ENCODE assay signal across 1 cellular context in the genomic region with DNA sequence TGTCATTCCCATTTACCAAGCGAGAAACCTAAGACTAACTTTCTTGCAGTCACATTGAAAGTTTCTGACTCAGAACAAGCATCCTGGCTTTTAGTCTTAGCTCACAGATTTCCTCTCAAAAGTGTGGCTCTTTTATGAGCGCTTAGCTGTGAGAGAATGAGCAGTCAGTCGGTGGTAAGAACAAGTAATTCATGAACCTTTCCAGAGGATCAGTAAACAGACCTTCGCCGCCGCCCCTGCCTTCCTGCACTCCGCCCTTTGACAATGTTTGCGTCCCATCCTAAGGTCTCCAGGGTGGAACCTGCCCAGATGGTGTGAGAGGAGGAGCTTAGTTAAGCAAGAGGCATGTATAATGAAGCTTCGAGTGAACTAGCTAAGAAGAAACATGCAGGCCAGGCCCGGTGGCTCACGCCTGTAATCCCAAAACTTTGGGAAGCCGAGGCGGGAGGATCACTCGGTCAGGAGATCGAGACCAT.
TF ChIP-seq lines count a peak whose summit lies in the region.

No MANE protein-coding gene starts in this region.

TF ChIP-seq in HepG2, 621 proteins besides CTCF, POLR2A, EP300 and RAD21 (continued from another document and continues in another):
- TF ChIP-seq, protein P1, sequence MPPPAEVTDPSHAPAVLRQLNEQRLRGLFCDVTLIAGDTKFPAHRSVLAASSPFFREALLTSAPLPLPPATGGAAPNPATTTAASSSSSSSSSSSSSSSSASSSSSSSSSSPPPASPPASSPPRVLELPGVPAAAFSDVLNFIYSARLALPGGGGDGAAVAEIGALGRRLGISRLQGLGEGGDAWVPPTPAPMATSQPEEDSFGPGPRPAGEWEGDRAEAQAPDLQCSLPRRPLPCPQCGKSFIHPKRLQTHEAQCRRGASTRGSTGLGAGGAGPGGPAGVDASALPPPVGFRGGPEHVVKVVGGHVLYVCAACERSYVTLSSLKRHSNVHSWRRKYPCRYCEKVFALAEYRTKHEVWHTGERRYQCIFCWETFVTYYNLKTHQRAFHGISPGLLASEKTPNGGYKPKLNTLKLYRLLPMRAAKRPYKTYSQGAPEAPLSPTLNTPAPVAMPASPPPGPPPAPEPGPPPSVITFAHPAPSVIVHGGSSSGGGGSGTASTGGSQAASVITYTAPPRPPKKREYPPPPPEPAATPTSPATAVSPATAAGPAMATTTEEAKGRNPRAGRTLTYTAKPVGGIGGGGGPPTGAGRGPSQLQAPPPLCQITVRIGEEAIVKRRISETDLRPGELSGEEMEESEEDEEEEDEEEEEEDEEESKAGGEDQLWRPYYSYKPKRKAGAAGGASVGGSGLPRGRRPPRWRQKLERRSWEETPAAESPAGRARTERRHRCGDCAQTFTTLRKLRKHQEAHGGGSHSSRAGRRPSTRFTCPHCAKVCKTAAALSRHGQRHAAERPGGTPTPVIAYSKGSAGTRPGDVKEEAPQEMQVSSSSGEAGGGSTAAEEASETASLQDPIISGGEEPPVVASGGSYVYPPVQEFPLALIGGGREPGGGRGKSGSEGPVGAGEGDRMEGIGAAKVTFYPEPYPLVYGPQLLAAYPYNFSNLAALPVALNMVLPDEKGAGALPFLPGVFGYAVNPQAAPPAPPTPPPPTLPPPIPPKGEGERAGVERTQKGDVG (CRISPR knock-in tag; IDR thresholded peaks at IDR 0.05; ENCODE audit: borderline replicate concordance), result 0 out of 2 replicates have a peak, but pooled peaks have one; percentile 38
- TF ChIP-seq PAF1 (CRISPR knock-in tag; IDR thresholded peaks at IDR 0.05), result no peak
- TF ChIP-seq FOXO1 (CRISPR knock-in tag; IDR thresholded peaks at IDR 0.05), result peak; percentile 82
- 0 out of 2 replicates have a peak, but pooled peaks have one; percentile 30 for TF ChIP-seq BRD4 (CRISPR knock-in tag; IDR thresholded peaks at IDR 0.05)
- TF ChIP-seq JUND (CRISPR knock-in tag; IDR thresholded peaks at IDR 0.05), result no peak
- peak; percentile 39; the same call in 1 of the 2 replicates for TF ChIP-seq WIZ (CRISPR knock-in tag; IDR thresholded peaks at IDR 0.05)
- TF ChIP-seq ZFAT (CRISPR knock-in tag; conservative IDR thresholded peaks at IDR 0.05), result no peak
- no peak for TF ChIP-seq ASH2L (IDR thresholded peaks at IDR 0.05; ENCODE audit: insufficient read length, low read depth, low read length)
- 0 out of 2 replicates have a peak, but pooled peaks have one; percentile 49 for TF ChIP-seq ARNT2 (CRISPR knock-in tag; IDR thresholded peaks at IDR 0.05; ENCODE audit: low read depth)
- no peak for TF ChIP-seq ZKSCAN5 (CRISPR knock-in tag; IDR thresholded peaks at IDR 0.05)
- no peak for TF ChIP-seq ZFYVE20 (CRISPR knock-in tag; IDR thresholded peaks at IDR 0.05; ENCODE audit: borderline replicate concordance, low read depth)
- no peak for TF ChIP-seq NFKBIZ (CRISPR knock-in tag; IDR thresholded peaks at IDR 0.05)
- no peak for TF ChIP-seq HNF1A (IDR thresholded peaks at IDR 0.05; ENCODE audit: low read depth)
- TF ChIP-seq HNF1A (CRISPR knock-in tag; IDR thresholded peaks at IDR 0.05; ENCODE audit: borderline replicate concordance), result 0 out of 2 replicates have a peak, but pooled peaks have one; percentile 52
- no peak for TF ChIP-seq SALL2 (CRISPR knock-in tag; IDR thresholded peaks at IDR 0.05)
- 0 out of 2 replicates have a peak, but pooled peaks have one; percentile 40 for TF ChIP-seq ZNF451 (CRISPR knock-in tag; IDR thresholded peaks at IDR 0.05)
- no peak for TF ChIP-seq NFIB (CRISPR knock-in tag; IDR thresholded peaks at IDR 0.05; ENCODE audit: borderline replicate concordance)
- no peak for TF ChIP-seq PBX2 (CRISPR knock-in tag; IDR thresholded peaks at IDR 0.05)
- peak; percentile 79; the same call in 1 of the 2 replicates for TF ChIP-seq ZNF124 (CRISPR knock-in tag; IDR thresholded peaks at IDR 0.05)
- TF ChIP-seq ADNP (CRISPR knock-in tag; IDR thresholded peaks at IDR 0.05), result no peak
- no peak for TF ChIP-seq ZNF317 (CRISPR knock-in tag; IDR thresholded peaks at IDR 0.05)
- TF ChIP-seq, protein P2, sequence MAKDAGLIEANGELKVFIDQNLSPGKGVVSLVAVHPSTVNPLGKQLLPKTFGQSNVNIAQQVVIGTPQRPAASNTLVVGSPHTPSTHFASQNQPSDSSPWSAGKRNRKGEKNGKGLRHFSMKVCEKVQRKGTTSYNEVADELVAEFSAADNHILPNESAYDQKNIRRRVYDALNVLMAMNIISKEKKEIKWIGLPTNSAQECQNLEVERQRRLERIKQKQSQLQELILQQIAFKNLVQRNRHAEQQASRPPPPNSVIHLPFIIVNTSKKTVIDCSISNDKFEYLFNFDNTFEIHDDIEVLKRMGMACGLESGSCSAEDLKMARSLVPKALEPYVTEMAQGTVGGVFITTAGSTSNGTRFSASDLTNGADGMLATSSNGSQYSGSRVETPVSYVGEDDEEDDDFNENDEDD (CRISPR knock-in tag; IDR thresholded peaks at IDR 0.05; ENCODE audit: borderline replicate concordance), result peak; percentile 46; the same call in 1 of the 2 replicates
- no peak for TF ChIP-seq IRX3 (CRISPR knock-in tag; IDR thresholded peaks at IDR 0.05; ENCODE audit: borderline replicate concordance, low read depth)
- TF ChIP-seq REXO4 (CRISPR knock-in tag; IDR thresholded peaks at IDR 0.05; ENCODE audit: borderline replicate concordance), result no peak
- TF ChIP-seq RXRB (CRISPR knock-in tag; IDR thresholded peaks at IDR 0.05; ENCODE audit: borderline replicate concordance), result peak; percentile 30; the same call in 1 of the 2 replicates
- no peak for TF ChIP-seq FOXK2 (IDR thresholded peaks at IDR 0.05)
- no peak for TF ChIP-seq E2F2 (CRISPR knock-in tag; IDR thresholded peaks at IDR 0.05; ENCODE audit: borderline replicate concordance)
- no peak for TF ChIP-seq SNAPC5 (CRISPR knock-in tag; IDR thresholded peaks at IDR 0.05; ENCODE audit: borderline replicate concordance)
- TF ChIP-seq, protein P3, sequence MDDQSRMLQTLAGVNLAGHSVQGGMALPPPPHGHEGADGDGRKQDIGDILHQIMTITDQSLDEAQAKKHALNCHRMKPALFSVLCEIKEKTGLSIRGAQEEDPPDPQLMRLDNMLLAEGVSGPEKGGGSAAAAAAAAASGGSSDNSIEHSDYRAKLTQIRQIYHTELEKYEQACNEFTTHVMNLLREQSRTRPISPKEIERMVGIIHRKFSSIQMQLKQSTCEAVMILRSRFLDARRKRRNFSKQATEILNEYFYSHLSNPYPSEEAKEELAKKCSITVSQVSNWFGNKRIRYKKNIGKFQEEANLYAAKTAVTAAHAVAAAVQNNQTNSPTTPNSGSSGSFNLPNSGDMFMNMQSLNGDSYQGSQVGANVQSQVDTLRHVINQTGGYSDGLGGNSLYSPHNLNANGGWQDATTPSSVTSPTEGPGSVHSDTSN (CRISPR knock-in tag; IDR thresholded peaks at IDR 0.05; ENCODE audit: borderline replicate concordance), result no peak
- no peak for TF ChIP-seq ZNF569 (CRISPR knock-in tag; IDR thresholded peaks at IDR 0.05; ENCODE audit: borderline replicate concordance)
- TF ChIP-seq HOXA3 (CRISPR knock-in tag; IDR thresholded peaks at IDR 0.05), result peak; percentile 67; the same call in 1 of the 2 replicates
- TF ChIP-seq MTF2 (CRISPR knock-in tag; IDR thresholded peaks at IDR 0.05; ENCODE audit: borderline replicate concordance), result no peak
- peak; percentile 40; the same call in 1 of the 2 replicates for TF ChIP-seq ZNF629 (CRISPR knock-in tag; conservative IDR thresholded peaks at IDR 0.05)
- TF ChIP-seq KDM1A (CRISPR knock-in tag; IDR thresholded peaks at IDR 0.05), result no peak
- TF ChIP-seq NCOR1 (IDR thresholded peaks at IDR 0.05; ENCODE audit: borderline replicate concordance, low read length), result no peak
- no peak for TF ChIP-seq ZNF564 (CRISPR knock-in tag; IDR thresholded peaks at IDR 0.05)
- TF ChIP-seq TCF12 (IDR thresholded peaks at IDR 0.05), result no peak
- TF ChIP-seq TCF12 (CRISPR knock-in tag; IDR thresholded peaks at IDR 0.05), result no peak; the same call in 1 of the 2 replicates
- TF ChIP-seq ZNF446 (CRISPR knock-in tag; IDR thresholded peaks at IDR 0.05), result no peak
- TF ChIP-seq FOXJ3 (CRISPR knock-in tag; IDR thresholded peaks at IDR 0.05; ENCODE audit: borderline replicate concordance), result peak; percentile 70; the same call in 1 of the 2 replicates
- TF ChIP-seq PHF20 (CRISPR knock-in tag; IDR thresholded peaks at IDR 0.05), result no peak
- no peak for TF ChIP-seq GPN1 (CRISPR knock-in tag; IDR thresholded peaks at IDR 0.05; ENCODE audit: borderline replicate concordance)
- TF ChIP-seq NKX3-1 (CRISPR knock-in tag; IDR thresholded peaks at IDR 0.05), result no peak
- no peak for TF ChIP-seq SIN3A (IDR thresholded peaks at IDR 0.05; ENCODE audit: borderline replicate concordance, low read depth, low read length)
- TF ChIP-seq DBP (CRISPR knock-in tag; IDR thresholded peaks at IDR 0.05; ENCODE audit: not compliant biosample characterization), result no peak
- 0 out of 2 replicates have a peak, but pooled peaks have one; percentile 35 for TF ChIP-seq ZNF704 (CRISPR knock-in tag; IDR thresholded peaks at IDR 0.05; ENCODE audit: borderline replicate concordance)
- no peak for TF ChIP-seq HNRNPK (IDR thresholded peaks at IDR 0.05; ENCODE audit: low read depth, low read length, poor library complexity, severe bottlenecking)
- TF ChIP-seq TEAD3 (CRISPR knock-in tag; optimal IDR thresholded peaks at IDR 0.05; ENCODE audit: borderline replicate concordance), result peak; percentile 73
- no peak for TF ChIP-seq ZNF788 (CRISPR knock-in tag; IDR thresholded peaks at IDR 0.05; ENCODE audit: borderline replicate concordance)
- TF ChIP-seq ZNF10 (CRISPR knock-in tag; IDR thresholded peaks at IDR 0.05; ENCODE audit: borderline replicate concordance, low read depth), result no peak
- TF ChIP-seq, protein P4, sequence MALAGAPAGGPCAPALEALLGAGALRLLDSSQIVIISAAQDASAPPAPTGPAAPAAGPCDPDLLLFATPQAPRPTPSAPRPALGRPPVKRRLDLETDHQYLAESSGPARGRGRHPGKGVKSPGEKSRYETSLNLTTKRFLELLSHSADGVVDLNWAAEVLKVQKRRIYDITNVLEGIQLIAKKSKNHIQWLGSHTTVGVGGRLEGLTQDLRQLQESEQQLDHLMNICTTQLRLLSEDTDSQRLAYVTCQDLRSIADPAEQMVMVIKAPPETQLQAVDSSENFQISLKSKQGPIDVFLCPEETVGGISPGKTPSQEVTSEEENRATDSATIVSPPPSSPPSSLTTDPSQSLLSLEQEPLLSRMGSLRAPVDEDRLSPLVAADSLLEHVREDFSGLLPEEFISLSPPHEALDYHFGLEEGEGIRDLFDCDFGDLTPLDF (CRISPR knock-in tag; IDR thresholded peaks at IDR 0.05), result no peak
- TF ChIP-seq TCF7 (IDR thresholded peaks at IDR 0.05; ENCODE audit: low read depth), result peak; percentile 37; the same call in 1 of the 2 replicates
